ENCODE assay signal across 11 cellular contexts in genomic region chr9:36193049-36193448, GRCh38. TPM values are rescaled to one million over a fixed set of nuclear protein-coding genes. Genes with fewer than 3 reads are reported as not detected.
DNase-seq lines count a peak whose midpoint lies in the region; ATAC-seq and TF ChIP-seq lines count a peak whose summit lies in the region.
"Had no signal": no experiment of that assay in that cellular context is flagged by ENCODE, and none has a peak within 500 bp of the region (broad histone marks: within the 10 kb centered on the region; RNA-seq: fewer than 3 reads in every experiment).

No MANE protein-coding gene starts in this region.

- H3K4ac ChIP-seq in mesendoderm (ENCODE audit: low read depth, low read length), result no peak overlapping the region

- no peak overlapping the region for H3K18ac ChIP-seq in mesendoderm (ENCODE audit: low read length)

- no peak overlapping the region for H2AK5ac ChIP-seq in mesendoderm (ENCODE audit: low read length)

- ATAC-seq in GM18858 (IDR thresholded peaks at IDR 0.05; ENCODE audit: unreplicated experiment), result no peak
- ATAC-seq: esophagus mucosa had no signal

- H3K27me3 ChIP-seq in ACC112 (ENCODE audit: insufficient read depth, low read length), result no peaks in the 10 kb centered on the region
- H3K27me3 ChIP-seq in HAP-1 (ENCODE audit: low read depth), result no peaks in the 10 kb centered on the region
- H3K27me3 ChIP-seq in mesendoderm (ENCODE audit: insufficient read depth, low read length, poor library complexity), result no peaks in the 10 kb centered on the region

- no peak overlapping the region for H2BK5ac ChIP-seq in mesendoderm (ENCODE audit: low read length)

- H4K5ac ChIP-seq in mesendoderm (ENCODE audit: low read length), result no peak overlapping the region

- no peak for TF ChIP-seq CTCF in astrocyte of the spinal cord (IDR thresholded peaks at IDR 0.05; ENCODE audit: low read depth, low read length)

- no peak overlapping the region for H2BK15ac ChIP-seq in mesendoderm (replicated peaks; ENCODE audit: low read depth)

- no peak overlapping the region for H3K23ac ChIP-seq in mesendoderm (ENCODE audit: low read length)

- H2BK120ac ChIP-seq in mesendoderm (ENCODE audit: low read depth, low read length), result no peak overlapping the region

- no peak overlapping the region for H2AFZ ChIP-seq in ACC112 (ENCODE audit: low read length, unreplicated experiment)

- no peak overlapping the region for H4K8ac ChIP-seq in mesendoderm (ENCODE audit: low read depth, low read length)

- H3K4me1 ChIP-seq in ACC112 (ENCODE audit: control insufficient read depth, insufficient read depth, low read length, unreplicated experiment) (peaks cover 33% of the 10 kb centered on the region), HAP-1 (peaks cover 6% of the 10 kb centered on the region), mesendoderm (ENCODE audit: control insufficient read depth, low read depth, low read length) (peaks cover 14% of the 10 kb centered on the region)

- H3K79me1 ChIP-seq in mesendoderm (ENCODE audit: low read length), result peaks cover 16% of the 10 kb centered on the region

- WGBS in mesendoderm (ENCODE audit: extremely low coverage, insufficient coverage, low lambda C conversion rate), result no CpG with 5 or more reads among the region's 4 CpGs

- H3K79me2 ChIP-seq in ACC112 (ENCODE audit: control insufficient read depth, insufficient read depth, low read length, unreplicated experiment) (peaks cover 62% of the 10 kb centered on the region), mesendoderm (ENCODE audit: control insufficient read depth, insufficient read depth, low read length) (peaks cover 45% of the 10 kb centered on the region)

- no peaks in the 10 kb centered on the region for H3K9me3 ChIP-seq in HAP-1

- no peak overlapping the region for H3K27ac ChIP-seq in ACC112 (ENCODE audit: low read depth, low read length)
- no peak overlapping the region for H3K27ac ChIP-seq in mesendoderm (ENCODE audit: low read depth, low read length)

- H3K56ac ChIP-seq in mesendoderm (ENCODE audit: low read length), result peak overlapping the region; percentile 8

- peaks cover 14% of the 10 kb centered on the region for H3K36me3 ChIP-seq in ACC112 (ENCODE audit: insufficient read depth, low read length)
- H3K36me3 ChIP-seq in HAP-1 (replicated peaks), result peaks cover 21% of the 10 kb centered on the region
- peaks cover 2% of the 10 kb centered on the region for H3K36me3 ChIP-seq in mesendoderm (ENCODE audit: control insufficient read depth, insufficient read depth, low read length)

- peak overlapping the region; percentile 95 for H3K4me3 ChIP-seq in ACC112 (ENCODE audit: low read depth, low read length)
- peak overlapping the region; percentile 97 for H3K4me3 ChIP-seq in HAP-1
- H3K4me3 ChIP-seq in astrocyte of the spinal cord (ENCODE audit: low read depth, low read length), result peak overlapping the region; percentile 64
- H3K4me3 ChIP-seq in mesendoderm (ENCODE audit: low read length), result no peak overlapping the region

- H3K9ac ChIP-seq in mesendoderm (ENCODE audit: low read length), result peak overlapping the region; percentile 23

- peak overlapping the region; percentile 47 for H3K4me2 ChIP-seq in mesendoderm (ENCODE audit: low read length)

- DNase-seq in HAP-1 (ENCODE audit: low spot score in 2 of 2), result no peak
- no peak for DNase-seq in astrocyte of the spinal cord (ENCODE audit: low read depth, low spot score)
- DNase-seq in mesendoderm, result no peak
- no peak for DNase-seq in middle frontal gyrus (ENCODE audit: extremely low spot score, low spot score)
- DNase-seq in NCI-H187 treated with DMSO at 0.1 percent for 48 hours (lab: John Stamatoyannopoulos, UW), result no peak
- DNase-seq in NOMO-1 (lab: John Stamatoyannopoulos, UW; ENCODE audit: unreplicated experiment in 2 of 2), result no peak
- DNase-seq: activated CD4-positive, alpha-beta T cell treated with anti-CD3 and anti-CD28 coated beads for 1 hour; NCI-H1417 treated with DMSO at 0.1 percent for 48 hours had no signal

- in situ Hi-C loops in HAP-1 (cut with MboI; ENCODE audit: low sequenced_read_pairs), result no loop called here
- in situ Hi-C loops in astrocyte of the spinal cord (cut with HindIII; ENCODE audit: low sequenced_read_pairs), result no loop called here

RNA-seq across cellular contexts. Expression of gene CLTA, which starts 2.3 kb away (rescaled TPM):
- 250 TPM for polyA plus RNA-seq in mesendoderm (2013, experiment 1 of 2)
- 248 TPM for polyA plus RNA-seq in mesendoderm (2013, experiment 2 of 2)

RNA-seq across cellular contexts. Expression of gene CCIN, which starts 23.9 kb away (rescaled TPM):
- 0.44 TPM for polyA plus RNA-seq in mesendoderm (2013, experiment 1 of 2)
- polyA plus RNA-seq in mesendoderm (2013, experiment 2 of 2), result 0.56 TPM

RNA-seq across cellular contexts. Expression of gene GLIPR2, which starts 56.5 kb away (rescaled TPM):
- polyA plus RNA-seq in mesendoderm (2013, experiment 1 of 2), result 9.8 TPM
- 10.0 TPM for polyA plus RNA-seq in mesendoderm (2013, experiment 2 of 2)
